Comparison of ENCODE assay signal across 1 cellular context in genomic region chr1:31798433-31799195, GRCh38.
TF ChIP-seq lines count a peak whose summit lies in the region.

No MANE protein-coding gene starts in this region.

TF ChIP-seq in HEK293, 187 proteins besides CTCF, POLR2A, EP300 and RAD21 (continued from another document):
- TF ChIP-seq PATZ1 (tag by site-specific recombination; IDR thresholded peaks at IDR 0.05): peak; percentile 53; the same call in 1 of the 2 replicates
- TF ChIP-seq ZNF184 (tag by site-specific recombination; IDR thresholded peaks at IDR 0.05): no peak
- TF ChIP-seq ZFHX2 (tag by site-specific recombination; conservative IDR thresholded peaks at IDR 0.05): peak; percentile 96
- TF ChIP-seq FEZF1 (tag by site-specific recombination; IDR thresholded peaks at IDR 0.05): no peak
- TF ChIP-seq ZNF76 (tag by site-specific recombination; IDR thresholded peaks at IDR 0.05; ENCODE audit: borderline replicate concordance, low read depth): no peak
- TF ChIP-seq KLF17 (tag by site-specific recombination; IDR thresholded peaks at IDR 0.05): 0 out of 2 replicates have a peak, but pooled peaks have one; percentile 19
- 0 out of 2 replicates have a peak, but pooled peaks have one; percentile 17 for TF ChIP-seq ZNF366 (tag by site-specific recombination; conservative IDR thresholded peaks at IDR 0.05)
- peak; percentile 66 for TF ChIP-seq ZNF335 (tag by site-specific recombination; conservative IDR thresholded peaks at IDR 0.05)
- peak; percentile 69 for TF ChIP-seq ZNF398 (tag by site-specific recombination; IDR thresholded peaks at IDR 0.05)
TF ChIP-seq in HEK293: peak in this region for 15.
